ENCODE assay signal across 26 cellular contexts in genomic region chr1:202068596-202068995, GRCh38. TPM values are rescaled to one million over a fixed set of nuclear protein-coding genes. Genes with fewer than 3 reads are reported as not detected.
DNase-seq lines count a peak whose midpoint lies in the region; ATAC-seq, FAIRE-seq and TF ChIP-seq lines count a peak whose summit lies in the region.
"Had no signal": no experiment of that assay in that cellular context is flagged by ENCODE, and none has a peak within 500 bp of the region (broad histone marks: within the 10 kb centered on the region; RNA-seq: fewer than 3 reads in every experiment).

No MANE protein-coding gene starts in this region.

- H3K4me1 ChIP-seq in A549 (peaks cover 37% of the 10 kb centered on the region), neural progenitor cell (peaks cover 9% of the 10 kb centered on the region)
- H3K4me1 ChIP-seq: BLaER1 had no signal

- H4K20me1 ChIP-seq in neural progenitor cell (ENCODE audit: low read depth) = no peaks in the 10 kb centered on the region
- H4K20me1 ChIP-seq: BLaER1 had no signal

- TF ChIP-seq CTCF in A549 (IDR thresholded peaks at IDR 0.05) (no peak), neural progenitor cell (IDR thresholded peaks at IDR 0.05) (no peak), RWPE1 (conservative IDR thresholded peaks at IDR 0.05; ENCODE audit: low read depth) (no peak)

- no peaks in the 10 kb centered on the region for H3K79me2 ChIP-seq in neural progenitor cell (ENCODE audit: low read depth)

- no peaks in the 10 kb centered on the region for H3K36me3 Mint-ChIP-seq in neural progenitor cell
- H3K36me3 Mint-ChIP-seq: CD4-positive, alpha-beta memory T cell had no signal

- H3K4me2 ChIP-seq in A549 = no peak overlapping the region
- H3K4me2 ChIP-seq in neural progenitor cell = no peak overlapping the region
- H3K4me2 ChIP-seq: BLaER1 had no signal

- H3K9me3 Mint-ChIP-seq in neural progenitor cell = no peaks in the 10 kb centered on the region
- H3K9me3 Mint-ChIP-seq: CD4-positive, alpha-beta memory T cell; T-helper 1 cell treated with Interleukin-12 subunit alpha and Interleukin-12 subunit beta and Interleukin-4 antibody, amounts not matched to agents 30 μg/mL and 1 μg/mL, for 36 hours had no signal

- H3K4me3 ChIP-seq in A549 (no peak overlapping the region), neural progenitor cell (no peak overlapping the region)
- H3K4me3 ChIP-seq: BLaER1 had no signal

- ATAC-seq in A549 = no peak
- ATAC-seq: Right ventricle myocardium inferior had no signal

- peaks cover 12% of the 10 kb centered on the region for H3K4me1 Mint-ChIP-seq in neural progenitor cell
- H3K4me1 Mint-ChIP-seq: CD4-positive, alpha-beta memory T cell had no signal

- H3F3A ChIP-seq in neural progenitor cell (ENCODE audit: low read depth) = peaks cover 20% of the 10 kb centered on the region

- FAIRE-seq in A549 (lab: Jason Lieb, UNC) (no peak), HTR-8/SVneo (lab: Jason Lieb, UNC) (no peak)
- FAIRE-seq: G401.6, GM12892, GM18507, GM19239, RCC 7860 had no signal

- H3K4me3 Mint-ChIP-seq in neural progenitor cell = no peak overlapping the region
- H3K4me3 Mint-ChIP-seq: CD4-positive, alpha-beta memory T cell; IgD-negative memory B cell; T-helper 1 cell treated with Interleukin-12 subunit alpha and Interleukin-12 subunit beta and Interleukin-4 antibody, amounts not matched to agents 30 μg/mL and 1 μg/mL, for 36 hours had no signal

- DNase-seq in A549 (ENCODE audit: low read depth in 1 of 2, low spot score in 1 of 2) (no peak), D341Med (ENCODE audit: low spot score) (peak; percentile 45), NCI-H82 (lab: John Stamatoyannopoulos, UW) (peak; percentile 83), neural progenitor cell (ENCODE audit: low spot score) (peak; percentile 55), RWPE1 (ENCODE audit: low spot score) (no peak), HTR-8/SVneo (ENCODE audit: insufficient read length, low spot score) (no peak), anterior cingulate cortex (lab: John Stamatoyannopoulos, UW) (no peak)
- DNase-seq: ACHN; Caco-2; CD4-positive, alpha-beta memory T cell; MV-4-11; NCI-H1694 treated with DMSO at 0.1 percent for 48 hours; NCI-H2081 treated with DMSO at 0.1 percent for 48 hours; NCI-H446; NCI-H748 treated with DMSO at 0.1 percent for 48 hours; OCI-M1 had no signal

- TF ChIP-seq RAD21 in A549 (conservative IDR thresholded peaks at IDR 0.05 in 1 of 2, IDR thresholded peaks at IDR 0.05 in 1 of 2) = no peak

- no peak overlapping the region for H2AFZ ChIP-seq in neural progenitor cell (replicated peaks)

- CTCF ChIA-PET in A549 (lab: Yijun Ruan, JAX) (interaction anchor here (0.9 to 4.6 kb wide), 11 partner anchors 10 to 62 kb away, joined by 3 to 26 read pairs (median 3); partner anchors contain the start of gene ELF3), RWPE1 (lab: Yijun Ruan, JAX) (interaction anchor here (0.5 to 1.4 kb wide), 2 partner anchors 12 to 13 kb away, joined by 4 to 5 read pairs; no protein-coding TSS in a partner anchor)

- peak overlapping the region; percentile 12 for H3K27ac Mint-ChIP-seq in neural progenitor cell
- H3K27ac Mint-ChIP-seq: CD4-positive, alpha-beta memory T cell; IgD-negative memory B cell; T-helper 1 cell treated with Interleukin-12 subunit alpha and Interleukin-12 subunit beta and Interleukin-4 antibody, amounts not matched to agents 30 μg/mL and 1 μg/mL, for 36 hours had no signal

- H3K9me3 ChIP-seq in A549 (no peaks in the 10 kb centered on the region), neural progenitor cell (ENCODE audit: low read depth) (no peaks in the 10 kb centered on the region)
- H3K9me3 ChIP-seq: BLaER1, Caco-2 had no signal

- no peak for TF ChIP-seq EP300 in A549 (IDR thresholded peaks at IDR 0.05)

- 82% methylated on average over 4 of the region's 4 CpGs for WGBS in A549 (ENCODE audit: missing lambda C conversion rate)

- no peaks in the 10 kb centered on the region for H3K36me3 ChIP-seq in neural progenitor cell
- H3K36me3 ChIP-seq: BLaER1 had no signal

- no peaks in the 10 kb centered on the region for H3K27me3 ChIP-seq in neural progenitor cell
- H3K27me3 ChIP-seq: BLaER1 had no signal

- H3K9ac ChIP-seq in neural progenitor cell = no peak overlapping the region
- H3K9ac ChIP-seq: BLaER1 had no signal

- POLR2A ChIA-PET in A549 (lab: Yijun Ruan, JAX) = interaction anchor here (2.4 kb wide), 1 partner anchor 58 kb away, joined by 13 read pairs; the partner anchor contains the start of gene ELF3
- POLR2A ChIA-PET in RWPE1 (lab: Yijun Ruan, JAX; ENCODE audit: low non-redundant PET) = interaction anchor here (0.9 kb wide), 1 partner anchor 58 kb away, joined by 3 read pairs; the partner anchor contains the start of gene ELF3

- peaks cover 2% of the 10 kb centered on the region for H3K27me3 Mint-ChIP-seq in neural progenitor cell (ENCODE audit: insufficient read depth, low read depth)

- TF ChIP-seq POLR2A in A549 (IDR thresholded peaks at IDR 0.05; ENCODE audit: low read length) = no peak

- H3K27ac ChIP-seq in A549 (peak overlapping the region; percentile 7 to 38; a peak in 3 of 6 replicates), neural progenitor cell (no peak overlapping the region), RWPE1 (no peak overlapping the region)
- H3K27ac ChIP-seq: BLaER1 had no signal

TF ChIP-seq in A549, 52 proteins besides CTCF, POLR2A, EP300 and RAD21:
- no peak for TF ChIP-seq REST (IDR thresholded peaks at IDR 0.05)

RNA-seq across cellular contexts. Expression of gene GPR37L1, which starts 54.1 kb away (rescaled TPM):
- polyA plus RNA-seq in A549 (2011; rRNA removed) (0.13 and 0.15 TPM in 2 replicates), A549 (2017; fragmentation: RNase III; extraction: RNeasy Plus Mini Kit Qiagen cat#74134 plus additional on column Dnase treatment) (0.08 to 0.09 TPM (median 0.09 TPM) in 3 replicates)
- polyA plus RNA-seq in A549 (2012; cell fraction: cytosol; rRNA removed) = 0.08 and 0.12 TPM in 2 replicates
- 0.24 and 0.27 TPM in 2 replicates for polyA plus RNA-seq in A549 (2012; cell fraction: nucleus; rRNA removed)
- 0.15 and 0.21 TPM in 2 replicates for polyA minus RNA-seq in A549 (2011; rRNA and poly(A)+ RNA removed)
- total RNA-seq in neural progenitor cell (ENCODE audit: low replicate concordance) = 0.06 TPM in 1 of 2 replicates, not detected in the other
- total RNA-seq: CD4-positive, alpha-beta memory T cell; M059J had no signal

RNA-seq across cellular contexts. Expression of gene ELF3, which starts 58.2 kb away (rescaled TPM):
- polyA plus RNA-seq in A549 (2011; rRNA removed) = 334 and 365 TPM in 2 replicates
- polyA plus RNA-seq in A549 (2012; cell fraction: cytosol; rRNA removed) = 197 and 257 TPM in 2 replicates
- polyA plus RNA-seq in A549 (2012; cell fraction: nucleus; rRNA removed) = 1,053 and 1,132 TPM in 2 replicates
- polyA plus RNA-seq in A549 (2017; fragmentation: RNase III; extraction: RNeasy Plus Mini Kit Qiagen cat#74134 plus additional on column Dnase treatment) = 138 to 180 TPM (median 179 TPM) in 3 replicates
- 661 and 758 TPM in 2 replicates for polyA minus RNA-seq in A549 (2011; rRNA and poly(A)+ RNA removed)
- 2.7 and 6.9 TPM in 2 replicates for total RNA-seq in neural progenitor cell (ENCODE audit: low replicate concordance)
- polyA plus RNA-seq: IgD-negative memory B cell had no signal

Comparison
In these comparisons a context has a peak if more than half of its experiments do, and no peak if none do; other contexts are left out.
1. DNase-seq: peak in D341Med (single experiment), NCI-H82 (single experiment) and neural progenitor cell (single experiment); none in A549 (0 of 2), RWPE1 (single experiment), HTR-8/SVneo (single experiment) and anterior cingulate cortex (0 of 58).
2. H3K27ac ChIP-seq: peak in A549 (2 of 2); none in neural progenitor cell (single experiment) and RWPE1 (single experiment).